In genomic region chr4:80619070-80619674, GRCh38 we compare ENCODE assay signal across 11 cellular contexts.
DNase-seq lines count a peak whose midpoint lies in the region; ATAC-seq, FAIRE-seq and TF ChIP-seq lines count a peak whose summit lies in the region.
"Had no signal": no experiment of that assay in that cellular context is flagged by ENCODE, and none has a peak within 500 bp of the region (broad histone marks: within the 10 kb centered on the region; RNA-seq: fewer than 3 reads in every experiment).

No MANE protein-coding gene starts in this region.

- H3K27me3 ChIP-seq in SK-N-SH (ENCODE audit: insufficient read depth) = no peaks in the 10 kb centered on the region
- H3K27me3 ChIP-seq: uterus had no signal

- no peaks in the 10 kb centered on the region for H3K4me1 Mint-ChIP-seq in immature natural killer cell

- no peaks in the 10 kb centered on the region for H3K79me2 ChIP-seq in SK-N-SH (ENCODE audit: insufficient read depth)

- ATAC-seq in GM19035 (IDR thresholded peaks at IDR 0.05; ENCODE audit: unreplicated experiment) (no peak), GM18519 (IDR thresholded peaks at IDR 0.05; ENCODE audit: low FRiP score, unreplicated experiment) (no peak)

- TF ChIP-seq CTCF in AG09309 (IDR thresholded peaks at IDR 0.05; ENCODE audit: control insufficient read depth, insufficient read depth, low read depth, low read length, missing control alignments) (peak; percentile 44), SK-N-SH (IDR thresholded peaks at IDR 0.05) (peak; percentile 53)

- no peaks in the 10 kb centered on the region for H4K20me1 ChIP-seq in SK-N-SH (ENCODE audit: insufficient read depth)

- H3K9me2 ChIP-seq in SK-N-SH = no peaks in the 10 kb centered on the region

- H3K4me3 Mint-ChIP-seq in immature natural killer cell = no peak overlapping the region

- CTCF ChIA-PET in SK-N-SH (lab: Yijun Ruan, JAX) = interaction anchor here (1.3 kb wide), 1 partner anchor 421 kb away, joined by 3 read pairs; no protein-coding TSS in a partner anchor

- peaks cover 2 to 6% (median 2%) of the 10 kb centered on the region in 3 donors for H3K36me3 Mint-ChIP-seq in immature natural killer cell

- H3F3A ChIP-seq in SK-N-SH (replicated peaks; ENCODE audit: insufficient read depth) = no peaks in the 10 kb centered on the region

- DNase-seq in AG09309 (ENCODE audit: low read depth) (no peak), GM18507 (ENCODE audit: extremely low spot score, insufficient read length, low read depth) (no peak), SK-N-SH (no peak), iPS-NIHi7 (ENCODE audit: extremely low spot score) (peak; percentile 10), occipital lobe (lab: John Stamatoyannopoulos, UW) (no peak), immature natural killer cell (no peak)
- DNase-seq: DMS79 treated with DMSO at 0.1 percent for 48 hours; effector memory CD4-positive, alpha-beta T cell; uterus had no signal

- H3K27ac Mint-ChIP-seq in immature natural killer cell = no peak overlapping the region

- H3K27me3 Mint-ChIP-seq in immature natural killer cell (ENCODE audit: low read depth in 3 of 3) = peaks cover 0 to 6% (median 4%) of the 10 kb centered on the region in 3 donors

- POLR2A ChIA-PET in SK-N-SH (lab: Yijun Ruan, JAX) = no interaction called here

- WGBS in SK-N-SH (ENCODE audit: low lambda C conversion rate) = 9% methylated on average over 1 of the region's 1 CpG

- no peak overlapping the region for H3K27ac ChIP-seq in SK-N-SH (ENCODE audit: low read depth in 2 of 2, low read length in 1 of 2)
- H3K27ac ChIP-seq: uterus had no signal

- H3K4me2 ChIP-seq in SK-N-SH = no peak overlapping the region

- no peaks in the 10 kb centered on the region for H3K9me3 ChIP-seq in SK-N-SH
- H3K9me3 ChIP-seq: uterus had no signal

- H3K4me3 ChIP-seq in AG09309 (ENCODE audit: control insufficient read depth, low read depth, low read length) (no peak overlapping the region), SK-N-SH (ENCODE audit: low read depth in 2 of 2, low read length in 1 of 2) (no peak overlapping the region)
- H3K4me3 ChIP-seq: uterus had no signal

- no peaks in the 10 kb centered on the region for H3K4me1 ChIP-seq in SK-N-SH (ENCODE audit: control insufficient read depth in 1 of 2, insufficient read depth in 2 of 2, low read depth in 1 of 2, low read length in 1 of 2)
- H3K4me1 ChIP-seq: uterus had no signal

- TF ChIP-seq RAD21 in SK-N-SH (IDR thresholded peaks at IDR 0.05; ENCODE audit: low read length) = peak; percentile 31; the same call in 1 of the 2 replicates

- no peaks in the 10 kb centered on the region for H3K36me3 ChIP-seq in SK-N-SH (replicated peaks in 1 of 2; ENCODE audit: control insufficient read depth in 1 of 2, insufficient read depth in 2 of 2, low read length in 1 of 2)
- H3K36me3 ChIP-seq: uterus had no signal

- H3K9ac ChIP-seq in SK-N-SH = no peak overlapping the region

- H3K9me3 Mint-ChIP-seq in immature natural killer cell = peaks cover 4 to 17% (median 10%) of the 10 kb centered on the region in 6 donors

- H2AFZ ChIP-seq in SK-N-SH (ENCODE audit: low read depth) = no peak overlapping the region

- TF ChIP-seq EP300 in SK-N-SH (IDR thresholded peaks at IDR 0.05; ENCODE audit: borderline replicate concordance in 1 of 2, low read depth in 1 of 2, low read length in 1 of 2) = no peak

- FAIRE-seq in GM18507 (lab: Jason Lieb, UNC) = peak; percentile 66

TF ChIP-seq in SK-N-SH, 30 proteins besides CTCF, POLR2A, EP300 and RAD21:
- TF ChIP-seq TEAD4 (IDR thresholded peaks at IDR 0.05; ENCODE audit: borderline replicate concordance, insufficient read depth) = no peak
- no peak for TF ChIP-seq TAF1 (IDR thresholded peaks at IDR 0.05; ENCODE audit: borderline replicate concordance, low read depth, low read length)
- TF ChIP-seq PBX3 (IDR thresholded peaks at IDR 0.05) = no peak
- TF ChIP-seq MXI1 (IDR thresholded peaks at IDR 0.05; ENCODE audit: low read depth, low read length) = no peak
- TF ChIP-seq MAX (IDR thresholded peaks at IDR 0.05; ENCODE audit: low read depth) = no peak
- no peak for TF ChIP-seq CHD2 (IDR thresholded peaks at IDR 0.05; ENCODE audit: low read length, partially characterized antibody)
- TF ChIP-seq GATA2 (CRISPR knock-in tag; IDR thresholded peaks at IDR 0.05) = no peak
